In genomic region chr12:27014859-27015729, GRCh38 we compare ENCODE assay signal across 8 cellular contexts. TPM values are rescaled to one million over a fixed set of nuclear protein-coding genes. Genes with fewer than 3 reads are reported as not detected.
DNase-seq lines count a peak whose midpoint lies in the region; ATAC-seq and TF ChIP-seq lines count a peak whose summit lies in the region.

No MANE protein-coding gene starts in this region.

- H3K27ac Mint-ChIP-seq in activated CD8-positive, alpha-beta memory T cell treated with anti-CD3 and anti-CD28 coated beads, Interleukin-2, amount 10 ng/mL, durations not matched to agents 7 days and 5 days = peak overlapping the region; percentile 94
- peak overlapping the region; percentile 92 to 93 for H3K27ac Mint-ChIP-seq in T-cell

- TF ChIP-seq POLR2A in gastrocnemius medialis (IDR thresholded peaks at IDR 0.05) (no peak), GM18505 (IDR thresholded peaks at IDR 0.05; ENCODE audit: borderline replicate concordance, extremely low read depth, insufficient read depth, insufficient read length) (no peak)

- H3K4me3 Mint-ChIP-seq in activated CD8-positive, alpha-beta memory T cell treated with anti-CD3 and anti-CD28 coated beads, Interleukin-2, amount 10 ng/mL, durations not matched to agents 7 days and 5 days = peak overlapping the region; percentile 91
- peak overlapping the region; percentile 82 to 94 (median 91) for H3K4me3 Mint-ChIP-seq in T-cell

- peaks cover 16 to 26% of the 10 kb centered on the region in 2 donors for H3K4me1 ChIP-seq in gastrocnemius medialis

- H3K9me3 ChIP-seq in gastrocnemius medialis = no peaks in the 10 kb centered on the region

- H3K36me3 Mint-ChIP-seq in activated CD8-positive, alpha-beta memory T cell treated with anti-CD3 and anti-CD28 coated beads, Interleukin-2, amount 10 ng/mL, durations not matched to agents 7 days and 5 days = peaks cover 14% of the 10 kb centered on the region
- H3K36me3 Mint-ChIP-seq in T-cell = peaks cover 8% of the 10 kb centered on the region

- in situ Hi-C loops in gastrocnemius medialis (cut with MboI; ENCODE audit: low sequenced_read_pairs in 4 of 4) = loop anchor here in 3 of 4 donors (5.0 to 25.0 kb wide), 4 partner anchors 78 to 297 kb away; partner anchors contain the start of genes FGFR1OP2 (in 1 of the 3) and INTS13 (in 1 of the 3)

- H3K36me3 ChIP-seq in gastrocnemius medialis = no peaks in the 10 kb centered on the region

- peak overlapping the region; percentile 81 to 99 for H3K4me3 ChIP-seq in foreskin fibroblast (ENCODE audit: low read depth in 1 of 2, low read length in 2 of 2)
- H3K4me3 ChIP-seq in gastrocnemius medialis = peak overlapping the region; percentile 76 to 98 (median 89)

- CTCF ChIA-PET in activated CD8-positive, alpha-beta memory T cell treated with anti-CD3 and anti-CD28 coated beads, Interleukin-2, amount 10 ng/mL, durations not matched to agents 7 days and 5 days (lab: Charles Lee) = interaction anchor here (0.7 to 5.7 kb wide), 26 partner anchors 9 to 370 kb away, joined by 3 to 77 read pairs (median 4); partner anchors contain the start of gene ITPR2
- CTCF ChIA-PET in T-cell (lab: Charles Lee) = interaction anchor here (0.5 to 3.9 kb wide), 29 partner anchors 9 to 1965 kb away, joined by 3 to 89 read pairs (median 4); partner anchors contain the start of genes ITPR2 (in 2 of the 2) and MED21 (in 1 of the 2)

- H3K27me3 Mint-ChIP-seq in activated CD8-positive, alpha-beta memory T cell treated with anti-CD3 and anti-CD28 coated beads, Interleukin-2, amount 10 ng/mL, durations not matched to agents 7 days and 5 days = no peaks in the 10 kb centered on the region
- no peaks in the 10 kb centered on the region for H3K27me3 Mint-ChIP-seq in T-cell

- peak overlapping the region; percentile 85 to 95 (median 92) for H3K27ac ChIP-seq in gastrocnemius medialis

- no peak for DNase-seq in activated CD8-positive, alpha-beta memory T cell treated with anti-CD3 and anti-CD28 coated beads, Interleukin-2, amount 10 ng/mL, durations not matched to agents 7 days and 5 days
- DNase-seq in activated CD8-positive, alpha-beta memory T cell treated with anti-CD3 and anti-CD28 coated beads, Interleukin-2, amount 50 U/mL, for 48 hours = no peak
- DNase-seq in T-cell (peak in 1 of 34 experiments; percentile 4), foreskin fibroblast (no peak), gastrocnemius medialis (no peak), ureter (ENCODE audit: low spot score) (no peak)
- no peak for DNase-seq in stimulated activated CD4-positive, alpha-beta T cell treated with anti-CD3 and anti-CD28 coated beads, Interleukin-15, amount 100 ng/mL, for 24 hours

- intact Hi-C loops in gastrocnemius medialis (cut with DNase I; ENCODE audit: low total_unique reads) = loop anchor here (1.0 to 10.0 kb wide), 6 partner anchors 7 to 510 kb away; partner anchors contain the start of genes FGFR1OP2, MED21 and PPFIBP1

- no peaks in the 10 kb centered on the region for H3K9me3 Mint-ChIP-seq in activated CD8-positive, alpha-beta memory T cell treated with anti-CD3 and anti-CD28 coated beads, Interleukin-2, amount 10 ng/mL, durations not matched to agents 7 days and 5 days (ENCODE audit: low read depth)
- no peaks in the 10 kb centered on the region for H3K9me3 Mint-ChIP-seq in T-cell

- no peak for TF ChIP-seq CTCF in foreskin fibroblast (IDR thresholded peaks at IDR 0.05; ENCODE audit: low read depth, low read length)
- TF ChIP-seq CTCF in gastrocnemius medialis (IDR thresholded peaks at IDR 0.05 in 4 of 5, conservative IDR thresholded peaks at IDR 0.05 in 1 of 5) = no peak

- peaks cover 57% of the 10 kb centered on the region for H3K4me1 Mint-ChIP-seq in activated CD8-positive, alpha-beta memory T cell treated with anti-CD3 and anti-CD28 coated beads, Interleukin-2, amount 10 ng/mL, durations not matched to agents 7 days and 5 days
- H3K4me1 Mint-ChIP-seq in T-cell = peaks cover 43 to 48% (median 45%) of the 10 kb centered on the region in 3 donors

- H3K27me3 ChIP-seq in gastrocnemius medialis = no peaks in the 10 kb centered on the region

- POLR2A ChIA-PET in T-cell (lab: Charles Lee) = interaction anchor here in 1 of 2 donors (0.7 to 0.9 kb wide), 4 partner anchors 8 to 1821 kb away, joined by 3 to 6 read pairs (median 3); partner anchors contain the start of gene DNAI7

- ATAC-seq in activated CD8-positive, alpha-beta memory T cell treated with anti-CD3 and anti-CD28 coated beads, Interleukin-2, amount 10 ng/mL, durations not matched to agents 7 days and 5 days = no peak
- ATAC-seq in T-cell (replicated peaks in 1 of 4) (no peak), gastrocnemius medialis (peak; percentile 38 to 55), GM18505 (IDR thresholded peaks at IDR 0.05; ENCODE audit: unreplicated experiment) (no peak)

RNA-seq across cellular contexts. Expression of gene TM7SF3, which starts 0.9 kb away (rescaled TPM):
- total RNA-seq in activated CD8-positive, alpha-beta memory T cell treated with anti-CD3 and anti-CD28 coated beads, Interleukin-2, amount 10 ng/mL, durations not matched to agents 7 days and 5 days = 10 to 100 TPM; 41.4 to 45.1 TPM
- 10 to 100 TPM; 24.9 to 30.6 (median 26.8) TPM for total RNA-seq in T-cell
- total RNA-seq in gastrocnemius medialis = 10 to 100 TPM in 3 of 4 donors, 1 to 10 TPM in 1; 8.6 to 19.8 (median 14.3) TPM
- total RNA-seq in ureter = 92.9 TPM

RNA-seq across cellular contexts. Expression of gene MED21, which starts 7.3 kb away (rescaled TPM):
- 10 to 100 TPM; 40.0 to 40.6 TPM for total RNA-seq in activated CD8-positive, alpha-beta memory T cell treated with anti-CD3 and anti-CD28 coated beads, Interleukin-2, amount 10 ng/mL, durations not matched to agents 7 days and 5 days
- 10 to 100 TPM; 45.8 to 78.7 (median 47.5) TPM for total RNA-seq in T-cell
- 10 to 100 TPM; 27.6 to 68.8 (median 39.9) TPM for total RNA-seq in gastrocnemius medialis
- 60.7 TPM for total RNA-seq in ureter

Comparison
In these comparisons a context has a peak if more than half of its experiments do, and no peak if none do; other contexts are left out.
1. ATAC-seq: peak in gastrocnemius medialis (2 of 2); none in activated CD8-positive, alpha-beta memory T cell treated with anti-CD3 and anti-CD28 coated beads, Interleukin-2, amount 10 ng/mL, durations not matched to agents 7 days and 5 days (single experiment), T-cell (0 of 4) and GM18505 (single experiment).